In the genomic region with DNA sequence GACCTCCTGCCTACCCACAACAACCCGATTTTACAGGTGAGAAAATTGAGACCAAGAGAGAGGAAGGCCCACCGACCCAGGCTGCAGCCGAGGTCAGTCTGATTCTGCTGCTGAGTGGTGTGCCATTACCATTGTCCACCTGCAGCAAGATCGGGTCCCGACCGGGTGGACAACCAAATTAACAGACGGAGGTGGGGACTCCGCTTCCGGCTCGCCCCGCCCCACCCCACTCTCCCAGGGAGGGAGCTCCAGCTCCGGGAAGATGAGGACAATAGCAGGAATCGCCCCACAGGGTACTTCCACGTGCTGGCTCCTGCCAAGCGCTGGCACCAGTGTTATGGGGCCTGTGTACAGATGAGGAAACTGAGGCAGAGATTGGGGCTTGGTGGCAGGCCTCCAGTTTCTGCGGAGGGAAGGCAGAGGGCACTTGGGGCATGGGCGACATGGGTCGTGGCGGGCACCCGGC, we compare ENCODE assay signal across 8 cellular contexts. TPM values are rescaled to one million over a fixed set of nuclear protein-coding genes. Genes with fewer than 3 reads are reported as not detected.
DNase-seq lines count a peak whose midpoint lies in the region; ATAC-seq lines count a peak whose summit lies in the region.

No MANE protein-coding gene starts in this region.

- peaks cover 19% of the 10 kb centered on the region for H3K4me1 ChIP-seq in ectodermal cell (ENCODE audit: control insufficient read depth, insufficient read depth, low read length)
- H3K4me1 ChIP-seq in mucosa of stomach (ENCODE audit: control insufficient read depth, insufficient read depth, low read length): peaks cover 15% of the 10 kb centered on the region

- no peaks in the 10 kb centered on the region for H3K9me3 Mint-ChIP-seq in stimulated activated naive CD8-positive, alpha-beta T cell treated with anti-CD3 and anti-CD28 coated beads, Interleukin-15, Interleukin-2, amounts not matched to agents 100 ng/mL and 50 ng/mL, for 24 hours

- no peak overlapping the region for H3K27ac ChIP-seq in ectodermal cell (ENCODE audit: insufficient read depth, low read depth, low read length, poor library complexity, severe bottlenecking)

- no peak for ATAC-seq in stimulated activated naive CD8-positive, alpha-beta T cell treated with anti-CD3 and anti-CD28 coated beads, Interleukin-15, Interleukin-2, amounts not matched to agents 100 U/mL and 50 U/mL, for 24 hours
- no peak for ATAC-seq in GM19463 (IDR thresholded peaks at IDR 0.05; ENCODE audit: unreplicated experiment)
- ATAC-seq in GM19328 (IDR thresholded peaks at IDR 0.05; ENCODE audit: unreplicated experiment): no peak
- ATAC-seq in GM18498 (IDR thresholded peaks at IDR 0.05; ENCODE audit: unreplicated experiment): no peak
- ATAC-seq in GM21381 (IDR thresholded peaks at IDR 0.05; ENCODE audit: unreplicated experiment): no peak

- no peak overlapping the region for H3K27ac Mint-ChIP-seq in stimulated activated naive CD8-positive, alpha-beta T cell treated with anti-CD3 and anti-CD28 coated beads, Interleukin-15, Interleukin-2, amounts not matched to agents 100 ng/mL and 50 ng/mL, for 24 hours

- peaks cover 45% of the 10 kb centered on the region for H3K27me3 ChIP-seq in ectodermal cell (ENCODE audit: control insufficient read depth, insufficient read depth, low read length, poor library complexity, severe bottlenecking)
- peaks cover 15% of the 10 kb centered on the region for H3K27me3 ChIP-seq in mucosa of stomach (ENCODE audit: control insufficient read depth, insufficient read depth, low read length)

- peak overlapping the region; percentile 70 for H3K4me3 Mint-ChIP-seq in stimulated activated naive CD8-positive, alpha-beta T cell treated with anti-CD3 and anti-CD28 coated beads, Interleukin-15, Interleukin-2, amounts not matched to agents 100 ng/mL and 50 ng/mL, for 24 hours

- H3K36me3 Mint-ChIP-seq in stimulated activated naive CD8-positive, alpha-beta T cell treated with anti-CD3 and anti-CD28 coated beads, Interleukin-15, Interleukin-2, amounts not matched to agents 100 ng/mL and 50 ng/mL, for 24 hours (ENCODE audit: low read depth): no peaks in the 10 kb centered on the region

- peaks cover 36% of the 10 kb centered on the region for H3K27me3 Mint-ChIP-seq in stimulated activated naive CD8-positive, alpha-beta T cell treated with anti-CD3 and anti-CD28 coated beads, Interleukin-15, Interleukin-2, amounts not matched to agents 100 ng/mL and 50 ng/mL, for 24 hours

- 25 to 28% methylated on average over 20 of the region's 20 CpGs for WGBS in ectodermal cell, 2 experiments

- H3K4me1 Mint-ChIP-seq in stimulated activated naive CD8-positive, alpha-beta T cell treated with anti-CD3 and anti-CD28 coated beads, Interleukin-15, Interleukin-2, amounts not matched to agents 100 ng/mL and 50 ng/mL, for 24 hours (ENCODE audit: low read depth): peaks cover 8% of the 10 kb centered on the region

- peak overlapping the region; percentile 70 for H3K9ac ChIP-seq in mucosa of stomach (ENCODE audit: low read length)

- H3K36me3 ChIP-seq in ectodermal cell (ENCODE audit: control insufficient read depth, insufficient read depth, low read length): no peaks in the 10 kb centered on the region
- H3K36me3 ChIP-seq in mucosa of stomach (ENCODE audit: control insufficient read depth, insufficient read depth, low read length): no peaks in the 10 kb centered on the region

- H3K4me3 ChIP-seq in ectodermal cell (ENCODE audit: insufficient read depth, low read depth, low read length) (peak overlapping the region; percentile 48), mucosa of stomach (ENCODE audit: low read length) (peak overlapping the region; percentile 65)

- H3K9me3 ChIP-seq in ectodermal cell (ENCODE audit: control insufficient read depth, low read length) (no peaks in the 10 kb centered on the region), mucosa of stomach (ENCODE audit: control insufficient read depth, low read length) (no peaks in the 10 kb centered on the region)

- no peak for DNase-seq in stimulated activated naive CD8-positive, alpha-beta T cell treated with anti-CD3 and anti-CD28 coated beads, Interleukin-15, Interleukin-2, amounts not matched to agents 100 U/mL and 50 U/mL, for 24 hours

RNA-seq across cellular contexts. Expression of a gene that starts 0.4 kb away (rescaled TPM):
- 5.5 TPM for polyA plus RNA-seq in ectodermal cell (2013, experiment 1 of 4)
- polyA plus RNA-seq in ectodermal cell (2013, experiment 2 of 4): 7.7 TPM
- 8.0 TPM for polyA plus RNA-seq in ectodermal cell (2013, experiment 3 of 4)
- 8.8 TPM for polyA plus RNA-seq in ectodermal cell (2013, experiment 4 of 4)

RNA-seq across cellular contexts. Expression of a gene that starts 12.5 kb away (rescaled TPM):
- 2.8 TPM for polyA plus RNA-seq in ectodermal cell (2013, experiment 1 of 4)
- 3.7 TPM for polyA plus RNA-seq in ectodermal cell (2013, experiment 2 of 4)
- 2.9 TPM for polyA plus RNA-seq in ectodermal cell (2013, experiment 3 of 4)
- polyA plus RNA-seq in ectodermal cell (2013, experiment 4 of 4): 3.2 TPM

RNA-seq across cellular contexts. Expression of a gene that starts 38.6 kb away (rescaled TPM):
- 566 TPM for polyA plus RNA-seq in ectodermal cell (2013, experiment 1 of 4)
- 605 TPM for polyA plus RNA-seq in ectodermal cell (2013, experiment 2 of 4)
- 388 TPM for polyA plus RNA-seq in ectodermal cell (2013, experiment 3 of 4)
- 463 TPM for polyA plus RNA-seq in ectodermal cell (2013, experiment 4 of 4)
